20 cellular contexts compared by ENCODE assay signal in genomic region chr7:154767821-154768415, GRCh38.
DNase-seq lines count a peak whose midpoint lies in the region; ATAC-seq, FAIRE-seq and TF ChIP-seq lines count a peak whose summit lies in the region.
"Had no signal": no experiment of that assay in that cellular context is flagged by ENCODE, and none has a peak within 500 bp of the region (broad histone marks: within the 10 kb centered on the region; RNA-seq: fewer than 3 reads in every experiment).

No MANE protein-coding gene starts in this region.

- WGBS in mesodermal cell (ENCODE audit: insufficient coverage in 2 of 2), 2 experiments = 90 to 97% methylated on average over 8 of the region's 9 CpGs

- H3K4me1 Mint-ChIP-seq in astrocyte (ENCODE audit: low read depth, unreplicated experiment) = peaks cover 28% of the 10 kb centered on the region
- H3K4me1 Mint-ChIP-seq: B cell; CD4-positive, CD25-positive, alpha-beta regulatory T cell had no signal

- H3K9me3 Mint-ChIP-seq in astrocyte (ENCODE audit: unreplicated experiment) = peaks cover 6% of the 10 kb centered on the region

- no peaks in the 10 kb centered on the region for H4K20me1 ChIP-seq in astrocyte (ENCODE audit: insufficient read depth, low read length)

- peaks cover 4% of the 10 kb centered on the region for H3K9me3 ChIP-seq in astrocyte (ENCODE audit: insufficient read depth, low read depth, low read length)
- H3K9me3 ChIP-seq in mesodermal cell (ENCODE audit: control insufficient read depth, low read length) = no peaks in the 10 kb centered on the region

- H3K79me2 ChIP-seq in astrocyte (ENCODE audit: insufficient read depth, low read length) = no peaks in the 10 kb centered on the region

- H3K27me3 ChIP-seq in astrocyte (ENCODE audit: insufficient read depth, low read length) = no peaks in the 10 kb centered on the region

- H3K36me3 ChIP-seq in astrocyte (ENCODE audit: insufficient read depth, low read length) (no peaks in the 10 kb centered on the region), mesodermal cell (ENCODE audit: control insufficient read depth, insufficient read depth, low read length) (no peaks in the 10 kb centered on the region)

- H3K27ac Mint-ChIP-seq in astrocyte (ENCODE audit: unreplicated experiment) = no peak overlapping the region
- H3K27ac Mint-ChIP-seq: B cell; CD4-positive, CD25-positive, alpha-beta regulatory T cell had no signal

- H3K27me3 Mint-ChIP-seq in astrocyte (ENCODE audit: low read depth, unreplicated experiment) = no peaks in the 10 kb centered on the region
- H3K27me3 Mint-ChIP-seq: B cell; CD4-positive, CD25-positive, alpha-beta regulatory T cell had no signal

- H3K4me2 ChIP-seq in astrocyte (ENCODE audit: low read length) = no peak overlapping the region

- no peaks in the 10 kb centered on the region for H3K36me3 Mint-ChIP-seq in astrocyte (ENCODE audit: low read depth, unreplicated experiment)
- H3K36me3 Mint-ChIP-seq: CD4-positive, CD25-positive, alpha-beta regulatory T cell had no signal

- TF ChIP-seq CTCF in astrocyte (IDR thresholded peaks at IDR 0.05; ENCODE audit: insufficient read depth, low read depth, low read length) = no peak

- DNase-seq in NCI-H345 (lab: John Stamatoyannopoulos, UW) (peak; percentile 10), NCI-H345 treated with DMSO at 0.1 percent for 48 hours (lab: John Stamatoyannopoulos, UW; ENCODE audit: unreplicated experiment) (no peak), NCI-H1105 treated with DMSO at 0.1 percent for 48 hours (lab: John Stamatoyannopoulos, UW) (peak; percentile 15), astrocyte (ENCODE audit: low read depth) (no peak), NCI-H1930 (lab: John Stamatoyannopoulos, UW) (no peak)
- DNase-seq: CD4-positive, CD25-positive, alpha-beta regulatory T cell; GM23248; Karpas-422; MM.1S; NCI-H187; NCI-H2227 treated with DMSO at 0.1 percent for 48 hours; NCI-H526 had no signal

- H3K9ac ChIP-seq in astrocyte (ENCODE audit: low read length) = no peak overlapping the region
- H3K9ac ChIP-seq: GM23248 had no signal

- peaks cover 11% of the 10 kb centered on the region for H3K4me1 ChIP-seq in astrocyte (ENCODE audit: insufficient read depth, low read length)
- H3K4me1 ChIP-seq in mesodermal cell (ENCODE audit: control insufficient read depth, insufficient read depth, low read length, poor library complexity, severe bottlenecking) = no peaks in the 10 kb centered on the region

- H3K4me3 Mint-ChIP-seq in astrocyte (ENCODE audit: unreplicated experiment) = no peak overlapping the region
- H3K4me3 Mint-ChIP-seq: B cell; CD4-positive, CD25-positive, alpha-beta regulatory T cell had no signal

- ATAC-seq in HG02973 (IDR thresholded peaks at IDR 0.05; ENCODE audit: unreplicated experiment) (no peak), GM21825 (IDR thresholded peaks at IDR 0.05; ENCODE audit: unreplicated experiment) (no peak)

- no peak overlapping the region for H2AFZ ChIP-seq in astrocyte (ENCODE audit: low read depth, low read length)
- H2AFZ ChIP-seq: GM23248 had no signal

- no peak overlapping the region for H3K4me3 ChIP-seq in astrocyte (ENCODE audit: insufficient read depth, low read depth, low read length)
- H3K4me3 ChIP-seq in mesodermal cell (ENCODE audit: extremely low read depth, insufficient read depth, low read length, poor library complexity, severe bottlenecking) = no peak overlapping the region
- H3K4me3 ChIP-seq: GM23248 had no signal

- no peak for FAIRE-seq in astrocyte (lab: Jason Lieb, UNC)
- FAIRE-seq: G401.6, GM12891, GM18507 had no signal

- H3K27ac ChIP-seq in astrocyte (ENCODE audit: low read depth, low read length) (peak overlapping the region; percentile 25), mesodermal cell (ENCODE audit: low read depth, low read length, severe bottlenecking) (peak overlapping the region; percentile 16)
- H3K27ac ChIP-seq: 22Rv1, GM23248 had no signal

Comparison
In these comparisons a context has a peak if more than half of its experiments do, and no peak if none do; other contexts are left out.
1. DNase-seq: peak in NCI-H345 (single experiment) and NCI-H1105 treated with DMSO at 0.1 percent for 48 hours (single experiment); none in NCI-H345 treated with DMSO at 0.1 percent for 48 hours (single experiment), astrocyte (single experiment) and NCI-H1930 (0 of 2).